In the genomic region with DNA sequence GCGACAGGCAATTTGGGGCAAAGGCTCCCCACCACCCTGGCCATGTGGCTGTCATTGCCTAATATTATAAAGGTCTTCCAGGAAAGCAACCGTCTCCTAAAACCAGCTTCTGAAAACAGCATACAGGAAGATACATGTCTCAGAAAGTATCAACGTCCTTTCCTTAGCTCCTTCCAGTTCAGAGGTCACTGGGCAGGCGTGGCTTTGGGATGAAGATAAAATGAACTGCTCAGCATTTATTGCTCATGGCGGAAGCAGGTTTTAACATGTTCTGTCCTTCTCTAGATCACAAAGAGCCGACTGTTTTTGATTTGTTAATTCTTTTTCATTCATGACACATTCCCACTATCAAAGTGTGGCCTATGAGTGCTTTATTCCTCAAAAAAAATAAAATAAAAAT, we compare ENCODE assay signal across 8 cellular contexts. TPM values are rescaled to one million over a fixed set of nuclear protein-coding genes. Genes with fewer than 3 reads are reported as not detected.
A peak's percentile ranks its signal among the peaks of the same experiment; 100 is the strongest.
DNase-seq lines count a peak whose midpoint lies in the region; ATAC-seq, FAIRE-seq and TF ChIP-seq lines count a peak whose summit lies in the region.

No MANE protein-coding gene starts in this region.

- POLR2A ChIA-PET in A549 (lab: Yijun Ruan, JAX): interaction anchor here (0.6 kb wide), 1 partner anchor 8 kb away, joined by 3 read pairs; a partner anchor contains a TSS

- FAIRE-seq in A549 (lab: Jason Lieb, UNC): no peak

- ATAC-seq in A549 (no peak), HG02981 (IDR thresholded peaks at IDR 0.05; ENCODE audit: unreplicated experiment) (no peak)

- 73% methylated on average over 6 of the region's 6 CpGs for WGBS in A549 (ENCODE audit: missing lambda C conversion rate)
- WGBS in esophagus, 2 donors: 38 to 40% methylated on average over 6 of the region's 6 CpGs

- TF ChIP-seq RAD21 in A549 (conservative IDR thresholded peaks at IDR 0.05 in 1 of 2, IDR thresholded peaks at IDR 0.05 in 1 of 2): no peak

- H3K36me3 ChIP-seq in Peyer's patch (peaks cover 0 to 3% (median 0%) of the 10 kb centered on the region in 3 donors), esophagus (ENCODE audit: control insufficient read depth in 2 of 2, insufficient read depth in 2 of 2, low read length in 1 of 2) (peaks cover 0 to 2% of the 10 kb centered on the region in 2 donors), mucosa of rectum (ENCODE audit: control insufficient read depth in 2 of 2, insufficient read depth in 2 of 2, low read length in 2 of 2) (peaks cover 5 to 8% of the 10 kb centered on the region in 2 donors)

- no peak for TF ChIP-seq CTCF in A549 (IDR thresholded peaks at IDR 0.05)
- no peak for TF ChIP-seq CTCF in Peyer's patch (IDR thresholded peaks at IDR 0.05)
- TF ChIP-seq CTCF in coronary artery (IDR thresholded peaks at IDR 0.05): no peak

- H3K4me3 ChIP-seq in A549 (no peak overlapping the region), Peyer's patch (peak overlapping the region in 1 of 4 donors; percentile 2), esophagus (ENCODE audit: low read depth in 1 of 2, low read length in 2 of 2) (no peak overlapping the region), mucosa of rectum (ENCODE audit: low read length in 2 of 2) (peak overlapping the region; percentile 8 to 9), coronary artery (no peak overlapping the region)

- no peaks in the 10 kb centered on the region for H3K9me3 ChIP-seq in A549
- H3K9me3 ChIP-seq in Peyer's patch: no peaks in the 10 kb centered on the region
- H3K9me3 ChIP-seq in esophagus (ENCODE audit: control insufficient read depth in 2 of 2, insufficient read depth in 1 of 2, low read depth in 1 of 2, low read length in 1 of 2): no peaks in the 10 kb centered on the region
- no peaks in the 10 kb centered on the region for H3K9me3 ChIP-seq in mucosa of rectum (ENCODE audit: control insufficient read depth in 2 of 2, low read length in 2 of 2)

- DNase-seq in A549 (ENCODE audit: low read depth in 1 of 2, low spot score in 1 of 2): no peak
- DNase-seq in Peyer's patch: peak in 2 of 3 donors; percentile 73 to 79
- DNase-seq in coronary artery (ENCODE audit: low spot score): no peak
- no peak for DNase-seq in AG08396 (ENCODE audit: low spot score)
- DNase-seq in DMS114 treated with DMSO at 0.1 percent for 48 hours (lab: John Stamatoyannopoulos, UW; ENCODE audit: unreplicated experiment): no peak

- H3K4me1 ChIP-seq in A549 (peaks cover 13% of the 10 kb centered on the region), Peyer's patch (peaks cover 0 to 66% (median 4%) of the 10 kb centered on the region in 4 donors), esophagus (ENCODE audit: control insufficient read depth in 2 of 2, insufficient read depth in 2 of 2, low read length in 1 of 2) (peaks cover 3 to 12% of the 10 kb centered on the region in 2 donors), mucosa of rectum (ENCODE audit: control insufficient read depth in 2 of 2, insufficient read depth in 2 of 2, low read length in 2 of 2) (peaks cover 29 to 30% of the 10 kb centered on the region in 2 donors)

- H3K27ac ChIP-seq in A549 (no peak overlapping the region), Peyer's patch (peak overlapping the region in 3 of 4 donors; percentile 20 to 70 (median 35)), esophagus (ENCODE audit: low read depth in 2 of 2, low read length in 1 of 2) (peak overlapping the region; percentile 22 to 67), mucosa of rectum (ENCODE audit: low read depth in 2 of 2, low read length in 2 of 2) (peak overlapping the region; percentile 72 to 78), coronary artery (no peak overlapping the region)

- CTCF ChIA-PET in A549 (lab: Yijun Ruan, JAX): interaction anchor here (0.6 to 3.9 kb wide), 39 partner anchors 8 to 569 kb away, joined by 3 to 37 read pairs (median 4); a partner anchor contains a TSS

- peak overlapping the region; percentile 49; the same call in 1 of the 3 replicates for H3K4me2 ChIP-seq in A549

- no peak for TF ChIP-seq EP300 in A549 (IDR thresholded peaks at IDR 0.05)

- H3K9ac ChIP-seq in mucosa of rectum (ENCODE audit: low read depth in 1 of 2, low read length in 2 of 2): peak overlapping the region in 1 of 2 donors; percentile 23

- H3K27me3 ChIP-seq in Peyer's patch (no peaks in the 10 kb centered on the region), esophagus (ENCODE audit: control insufficient read depth in 1 of 2, insufficient read depth in 2 of 2, low read length in 2 of 2) (no peaks in the 10 kb centered on the region), mucosa of rectum (ENCODE audit: control insufficient read depth in 2 of 2, insufficient read depth in 2 of 2, low read length in 2 of 2) (no peaks in the 10 kb centered on the region)

- no peak for TF ChIP-seq POLR2A in A549 (IDR thresholded peaks at IDR 0.05; ENCODE audit: low read length)
- TF ChIP-seq POLR2A in Peyer's patch (IDR thresholded peaks at IDR 0.05): no peak

TF ChIP-seq in A549, 52 proteins besides CTCF, POLR2A, EP300 and RAD21:
- TF ChIP-seq, protein P1, sequence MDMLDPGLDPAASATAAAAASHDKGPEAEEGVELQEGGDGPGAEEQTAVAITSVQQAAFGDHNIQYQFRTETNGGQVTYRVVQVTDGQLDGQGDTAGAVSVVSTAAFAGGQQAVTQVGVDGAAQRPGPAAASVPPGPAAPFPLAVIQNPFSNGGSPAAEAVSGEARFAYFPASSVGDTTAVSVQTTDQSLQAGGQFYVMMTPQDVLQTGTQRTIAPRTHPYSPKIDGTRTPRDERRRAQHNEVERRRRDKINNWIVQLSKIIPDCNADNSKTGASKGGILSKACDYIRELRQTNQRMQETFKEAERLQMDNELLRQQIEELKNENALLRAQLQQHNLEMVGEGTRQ (IDR thresholded peaks at IDR 0.05): no peak
- TF ChIP-seq MAFK (IDR thresholded peaks at IDR 0.05; ENCODE audit: partially characterized antibody): peak; percentile 64
TF ChIP-seq in A549: peak in this region for 1.

RNA-seq across cellular contexts. Expression of a gene that starts 8.0 kb away (rescaled TPM):
- polyA plus RNA-seq in A549 (2011; rRNA removed) (51.0 and 53.1 TPM in 2 replicates), A549 (2017; fragmentation: RNase III; extraction: RNeasy Plus Mini Kit Qiagen cat#74134 plus additional on column Dnase treatment) (44.4 to 46.5 TPM (median 45.3 TPM) in 3 replicates), esophagus (10 to 100 TPM in 1 of 2 donors, 1 to 10 TPM in 1; 7.0 to 22.5 TPM)
- 67.2 and 78.6 TPM in 2 replicates for polyA plus RNA-seq in A549 (2012; cell fraction: cytosol; rRNA removed)
- polyA plus RNA-seq in A549 (2012; cell fraction: nucleus; rRNA removed): 88.3 and 98.4 TPM in 2 replicates
- polyA minus RNA-seq in A549 (2011; rRNA and poly(A)+ RNA removed): 34.7 and 55.5 TPM in 2 replicates
- 10 to 100 TPM in 3 of 4 donors, 1 to 10 TPM in 1; 5.8 to 47.7 (median 31.1) TPM for total RNA-seq in Peyer's patch

Comparison
In these comparisons a context has a peak if more than half of its experiments do, and no peak if none do; other contexts are left out.
1. DNase-seq: peak in Peyer's patch (2 of 3); none in A549 (0 of 2), coronary artery (single experiment), AG08396 (single experiment) and DMS114 treated with DMSO at 0.1 percent for 48 hours (single experiment).
2. H3K27ac ChIP-seq: peak in Peyer's patch (3 of 4), esophagus (2 of 2) and mucosa of rectum (2 of 2); none in A549 (0 of 2) and coronary artery (0 of 2).
3. H3K4me3 ChIP-seq: peak in mucosa of rectum (2 of 2); none in A549 (single experiment), esophagus (0 of 2) and coronary artery (single experiment).